ENCODE assay signal across 1 cellular context in the genomic region with DNA sequence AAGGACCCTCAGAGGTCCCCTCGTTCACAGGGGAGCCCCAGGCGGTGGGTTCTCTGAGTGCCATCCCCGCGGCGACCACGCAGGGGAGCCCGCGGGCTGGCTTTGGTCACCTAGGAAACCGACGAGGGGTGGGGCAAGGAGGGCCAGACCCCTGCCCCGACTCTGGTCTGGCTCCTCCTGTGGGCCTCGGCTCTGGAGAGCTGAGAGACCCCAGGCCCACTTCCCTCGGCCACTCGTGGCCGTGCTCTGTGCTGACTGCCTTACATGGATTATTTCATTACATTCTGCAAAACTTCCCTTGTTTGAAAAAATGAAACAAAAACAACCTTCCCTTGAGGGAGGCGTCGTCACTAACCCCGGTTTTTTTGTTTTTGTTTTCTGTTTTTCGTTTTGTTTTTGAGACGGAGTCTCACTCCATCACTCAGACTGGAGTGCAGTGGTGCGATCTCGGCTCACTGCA.
TF ChIP-seq lines count a peak whose summit lies in the region.

No MANE protein-coding gene starts in this region.

TF ChIP-seq in HepG2, 621 proteins besides CTCF, POLR2A, EP300 and RAD21 (continues in another document):
- TF ChIP-seq RFX1 (IDR thresholded peaks at IDR 0.05) (peak; percentile 12; the same call in 1 of the 2 replicates), GFI1 (CRISPR knock-in tag; IDR thresholded peaks at IDR 0.05; ENCODE audit: borderline replicate concordance) (no peak), TARDBP (CRISPR knock-in tag; IDR thresholded peaks at IDR 0.05) (no peak), MAZ (IDR thresholded peaks at IDR 0.05; ENCODE audit: borderline replicate concordance, low read depth, low read length) (0 out of 2 replicates have a peak, but pooled peaks have one; percentile 35), MAZ (CRISPR knock-in tag; IDR thresholded peaks at IDR 0.05; ENCODE audit: low read depth) (no peak), RFX3 (CRISPR knock-in tag; IDR thresholded peaks at IDR 0.05) (peak; percentile 61), ZNF33B (CRISPR knock-in tag; IDR thresholded peaks at IDR 0.05) (no peak), MED1 (CRISPR knock-in tag; IDR thresholded peaks at IDR 0.05) (no peak), ZFP37 (CRISPR knock-in tag; IDR thresholded peaks at IDR 0.05; ENCODE audit: borderline replicate concordance) (no peak), ZKSCAN5 (CRISPR knock-in tag; IDR thresholded peaks at IDR 0.05) (no peak), ZNF543 (CRISPR knock-in tag; IDR thresholded peaks at IDR 0.05) (no peak), KMT2B (CRISPR knock-in tag; IDR thresholded peaks at IDR 0.05) (no peak), TRIM24 (CRISPR knock-in tag; IDR thresholded peaks at IDR 0.05) (no peak), ZNF782 (CRISPR knock-in tag; IDR thresholded peaks at IDR 0.05; ENCODE audit: borderline replicate concordance) (no peak), ZSCAN21 (CRISPR knock-in tag; IDR thresholded peaks at IDR 0.05; ENCODE audit: borderline replicate concordance) (no peak), SP5 (CRISPR knock-in tag; IDR thresholded peaks at IDR 0.05; ENCODE audit: borderline replicate concordance, low read depth) (no peak), SMARCE1 (IDR thresholded peaks at IDR 0.05; ENCODE audit: borderline replicate concordance) (no peak), ZNF282 (IDR thresholded peaks at IDR 0.05; ENCODE audit: partially characterized antibody) (no peak), XBP1 (CRISPR knock-in tag; IDR thresholded peaks at IDR 0.05) (no peak), ZIK1 (CRISPR knock-in tag; IDR thresholded peaks at IDR 0.05; ENCODE audit: borderline replicate concordance, low read depth) (no peak), ZNF615 (CRISPR knock-in tag; IDR thresholded peaks at IDR 0.05; ENCODE audit: borderline replicate concordance) (no peak), STAG1 (CRISPR knock-in tag; IDR thresholded peaks at IDR 0.05) (peak; percentile 66), ZNF547 (CRISPR knock-in tag; IDR thresholded peaks at IDR 0.05) (0 out of 2 replicates have a peak, but pooled peaks have one; percentile 23)
- TF ChIP-seq, protein P1, sequence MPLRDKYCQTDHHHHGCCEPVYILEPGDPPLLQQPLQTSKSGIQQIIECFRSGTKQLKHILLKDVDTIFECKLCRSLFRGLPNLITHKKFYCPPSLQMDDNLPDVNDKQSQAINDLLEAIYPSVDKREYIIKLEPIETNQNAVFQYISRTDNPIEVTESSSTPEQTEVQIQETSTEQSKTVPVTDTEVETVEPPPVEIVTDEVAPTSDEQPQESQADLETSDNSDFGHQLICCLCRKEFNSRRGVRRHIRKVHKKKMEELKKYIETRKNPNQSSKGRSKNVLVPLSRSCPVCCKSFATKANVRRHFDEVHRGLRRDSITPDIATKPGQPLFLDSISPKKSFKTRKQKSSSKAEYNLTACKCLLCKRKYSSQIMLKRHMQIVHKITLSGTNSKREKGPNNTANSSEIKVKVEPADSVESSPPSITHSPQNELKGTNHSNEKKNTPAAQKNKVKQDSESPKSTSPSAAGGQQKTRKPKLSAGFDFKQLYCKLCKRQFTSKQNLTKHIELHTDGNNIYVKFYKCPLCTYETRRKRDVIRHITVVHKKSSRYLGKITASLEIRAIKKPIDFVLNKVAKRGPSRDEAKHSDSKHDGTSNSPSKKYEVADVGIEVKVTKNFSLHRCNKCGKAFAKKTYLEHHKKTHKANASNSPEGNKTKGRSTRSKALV (CRISPR knock-in tag; IDR thresholded peaks at IDR 0.05), result no peak
- TF ChIP-seq, protein P2, sequence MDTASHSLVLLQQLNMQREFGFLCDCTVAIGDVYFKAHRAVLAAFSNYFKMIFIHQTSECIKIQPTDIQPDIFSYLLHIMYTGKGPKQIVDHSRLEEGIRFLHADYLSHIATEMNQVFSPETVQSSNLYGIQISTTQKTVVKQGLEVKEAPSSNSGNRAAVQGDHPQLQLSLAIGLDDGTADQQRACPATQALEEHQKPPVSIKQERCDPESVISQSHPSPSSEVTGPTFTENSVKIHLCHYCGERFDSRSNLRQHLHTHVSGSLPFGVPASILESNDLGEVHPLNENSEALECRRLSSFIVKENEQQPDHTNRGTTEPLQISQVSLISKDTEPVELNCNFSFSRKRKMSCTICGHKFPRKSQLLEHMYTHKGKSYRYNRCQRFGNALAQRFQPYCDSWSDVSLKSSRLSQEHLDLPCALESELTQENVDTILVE (CRISPR knock-in tag; IDR thresholded peaks at IDR 0.05), result no peak
- TF ChIP-seq, protein P3, sequence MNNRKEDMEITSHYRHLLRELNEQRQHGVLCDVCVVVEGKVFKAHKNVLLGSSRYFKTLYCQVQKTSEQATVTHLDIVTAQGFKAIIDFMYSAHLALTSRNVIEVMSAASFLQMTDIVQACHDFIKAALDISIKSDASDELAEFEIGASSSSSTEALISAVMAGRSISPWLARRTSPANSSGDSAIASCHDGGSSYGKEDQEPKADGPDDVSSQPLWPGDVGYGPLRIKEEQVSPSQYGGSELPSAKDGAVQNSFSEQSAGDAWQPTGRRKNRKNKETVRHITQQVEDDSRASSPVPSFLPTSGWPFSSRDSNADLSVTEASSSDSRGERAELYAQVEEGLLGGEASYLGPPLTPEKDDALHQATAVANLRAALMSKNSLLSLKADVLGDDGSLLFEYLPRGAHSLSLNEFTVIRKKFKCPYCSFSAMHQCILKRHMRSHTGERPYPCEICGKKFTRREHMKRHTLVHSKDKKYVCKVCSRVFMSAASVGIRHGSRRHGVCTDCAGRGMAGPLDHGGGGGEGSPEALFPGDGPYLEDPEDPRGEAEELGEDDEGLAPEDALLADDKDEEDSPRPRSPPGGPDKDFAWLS (CRISPR knock-in tag; IDR thresholded peaks at IDR 0.05; ENCODE audit: borderline replicate concordance), result no peak
- TF ChIP-seq, protein P4, sequence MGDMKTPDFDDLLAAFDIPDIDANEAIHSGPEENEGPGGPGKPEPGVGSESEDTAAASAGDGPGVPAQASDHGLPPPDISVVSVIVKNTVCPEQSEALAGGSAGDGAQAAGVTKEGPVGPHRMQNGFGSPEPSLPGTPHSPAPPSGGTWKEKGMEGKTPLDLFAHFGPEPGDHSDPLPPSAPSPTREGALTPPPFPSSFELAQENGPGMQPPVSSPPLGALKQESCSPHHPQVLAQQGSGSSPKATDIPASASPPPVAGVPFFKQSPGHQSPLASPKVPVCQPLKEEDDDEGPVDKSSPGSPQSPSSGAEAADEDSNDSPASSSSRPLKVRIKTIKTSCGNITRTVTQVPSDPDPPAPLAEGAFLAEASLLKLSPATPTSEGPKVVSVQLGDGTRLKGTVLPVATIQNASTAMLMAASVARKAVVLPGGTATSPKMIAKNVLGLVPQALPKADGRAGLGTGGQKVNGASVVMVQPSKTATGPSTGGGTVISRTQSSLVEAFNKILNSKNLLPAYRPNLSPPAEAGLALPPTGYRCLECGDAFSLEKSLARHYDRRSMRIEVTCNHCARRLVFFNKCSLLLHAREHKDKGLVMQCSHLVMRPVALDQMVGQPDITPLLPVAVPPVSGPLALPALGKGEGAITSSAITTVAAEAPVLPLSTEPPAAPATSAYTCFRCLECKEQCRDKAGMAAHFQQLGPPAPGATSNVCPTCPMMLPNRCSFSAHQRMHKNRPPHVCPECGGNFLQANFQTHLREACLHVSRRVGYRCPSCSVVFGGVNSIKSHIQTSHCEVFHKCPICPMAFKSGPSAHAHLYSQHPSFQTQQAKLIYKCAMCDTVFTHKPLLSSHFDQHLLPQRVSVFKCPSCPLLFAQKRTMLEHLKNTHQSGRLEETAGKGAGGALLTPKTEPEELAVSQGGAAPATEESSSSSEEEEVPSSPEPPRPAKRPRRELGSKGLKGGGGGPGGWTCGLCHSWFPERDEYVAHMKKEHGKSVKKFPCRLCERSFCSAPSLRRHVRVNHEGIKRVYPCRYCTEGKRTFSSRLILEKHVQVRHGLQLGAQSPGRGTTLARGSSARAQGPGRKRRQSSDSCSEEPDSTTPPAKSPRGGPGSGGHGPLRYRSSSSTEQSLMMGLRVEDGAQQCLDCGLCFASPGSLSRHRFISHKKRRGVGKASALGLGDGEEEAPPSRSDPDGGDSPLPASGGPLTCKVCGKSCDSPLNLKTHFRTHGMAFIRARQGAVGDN (CRISPR knock-in tag; IDR thresholded peaks at IDR 0.05), result peak; percentile 30; the same call in 1 of the 2 replicates
- TF ChIP-seq, protein P5, sequence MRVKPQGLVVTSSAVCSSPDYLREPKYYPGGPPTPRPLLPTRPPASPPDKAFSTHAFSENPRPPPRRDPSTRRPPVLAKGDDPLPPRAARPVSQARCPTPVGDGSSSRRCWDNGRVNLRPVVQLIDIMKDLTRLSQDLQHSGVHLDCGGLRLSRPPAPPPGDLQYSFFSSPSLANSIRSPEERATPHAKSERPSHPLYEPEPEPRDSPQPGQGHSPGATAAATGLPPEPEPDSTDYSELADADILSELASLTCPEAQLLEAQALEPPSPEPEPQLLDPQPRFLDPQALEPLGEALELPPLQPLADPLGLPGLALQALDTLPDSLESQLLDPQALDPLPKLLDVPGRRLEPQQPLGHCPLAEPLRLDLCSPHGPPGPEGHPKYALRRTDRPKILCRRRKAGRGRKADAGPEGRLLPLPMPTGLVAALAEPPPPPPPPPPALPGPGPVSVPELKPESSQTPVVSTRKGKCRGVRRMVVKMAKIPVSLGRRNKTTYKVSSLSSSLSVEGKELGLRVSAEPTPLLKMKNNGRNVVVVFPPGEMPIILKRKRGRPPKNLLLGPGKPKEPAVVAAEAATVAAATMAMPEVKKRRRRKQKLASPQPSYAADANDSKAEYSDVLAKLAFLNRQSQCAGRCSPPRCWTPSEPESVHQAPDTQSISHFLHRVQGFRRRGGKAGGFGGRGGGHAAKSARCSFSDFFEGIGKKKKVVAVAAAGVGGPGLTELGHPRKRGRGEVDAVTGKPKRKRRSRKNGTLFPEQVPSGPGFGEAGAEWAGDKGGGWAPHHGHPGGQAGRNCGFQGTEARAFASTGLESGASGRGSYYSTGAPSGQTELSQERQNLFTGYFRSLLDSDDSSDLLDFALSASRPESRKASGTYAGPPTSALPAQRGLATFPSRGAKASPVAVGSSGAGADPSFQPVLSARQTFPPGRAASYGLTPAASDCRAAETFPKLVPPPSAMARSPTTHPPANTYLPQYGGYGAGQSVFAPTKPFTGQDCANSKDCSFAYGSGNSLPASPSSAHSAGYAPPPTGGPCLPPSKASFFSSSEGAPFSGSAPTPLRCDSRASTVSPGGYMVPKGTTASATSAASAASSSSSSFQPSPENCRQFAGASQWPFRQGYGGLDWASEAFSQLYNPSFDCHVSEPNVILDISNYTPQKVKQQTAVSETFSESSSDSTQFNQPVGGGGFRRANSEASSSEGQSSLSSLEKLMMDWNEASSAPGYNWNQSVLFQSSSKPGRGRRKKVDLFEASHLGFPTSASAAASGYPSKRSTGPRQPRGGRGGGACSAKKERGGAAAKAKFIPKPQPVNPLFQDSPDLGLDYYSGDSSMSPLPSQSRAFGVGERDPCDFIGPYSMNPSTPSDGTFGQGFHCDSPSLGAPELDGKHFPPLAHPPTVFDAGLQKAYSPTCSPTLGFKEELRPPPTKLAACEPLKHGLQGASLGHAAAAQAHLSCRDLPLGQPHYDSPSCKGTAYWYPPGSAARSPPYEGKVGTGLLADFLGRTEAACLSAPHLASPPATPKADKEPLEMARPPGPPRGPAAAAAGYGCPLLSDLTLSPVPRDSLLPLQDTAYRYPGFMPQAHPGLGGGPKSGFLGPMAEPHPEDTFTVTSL (CRISPR knock-in tag; IDR thresholded peaks at IDR 0.05; ENCODE audit: borderline replicate concordance), result no peak
- TF ChIP-seq, protein P6, sequence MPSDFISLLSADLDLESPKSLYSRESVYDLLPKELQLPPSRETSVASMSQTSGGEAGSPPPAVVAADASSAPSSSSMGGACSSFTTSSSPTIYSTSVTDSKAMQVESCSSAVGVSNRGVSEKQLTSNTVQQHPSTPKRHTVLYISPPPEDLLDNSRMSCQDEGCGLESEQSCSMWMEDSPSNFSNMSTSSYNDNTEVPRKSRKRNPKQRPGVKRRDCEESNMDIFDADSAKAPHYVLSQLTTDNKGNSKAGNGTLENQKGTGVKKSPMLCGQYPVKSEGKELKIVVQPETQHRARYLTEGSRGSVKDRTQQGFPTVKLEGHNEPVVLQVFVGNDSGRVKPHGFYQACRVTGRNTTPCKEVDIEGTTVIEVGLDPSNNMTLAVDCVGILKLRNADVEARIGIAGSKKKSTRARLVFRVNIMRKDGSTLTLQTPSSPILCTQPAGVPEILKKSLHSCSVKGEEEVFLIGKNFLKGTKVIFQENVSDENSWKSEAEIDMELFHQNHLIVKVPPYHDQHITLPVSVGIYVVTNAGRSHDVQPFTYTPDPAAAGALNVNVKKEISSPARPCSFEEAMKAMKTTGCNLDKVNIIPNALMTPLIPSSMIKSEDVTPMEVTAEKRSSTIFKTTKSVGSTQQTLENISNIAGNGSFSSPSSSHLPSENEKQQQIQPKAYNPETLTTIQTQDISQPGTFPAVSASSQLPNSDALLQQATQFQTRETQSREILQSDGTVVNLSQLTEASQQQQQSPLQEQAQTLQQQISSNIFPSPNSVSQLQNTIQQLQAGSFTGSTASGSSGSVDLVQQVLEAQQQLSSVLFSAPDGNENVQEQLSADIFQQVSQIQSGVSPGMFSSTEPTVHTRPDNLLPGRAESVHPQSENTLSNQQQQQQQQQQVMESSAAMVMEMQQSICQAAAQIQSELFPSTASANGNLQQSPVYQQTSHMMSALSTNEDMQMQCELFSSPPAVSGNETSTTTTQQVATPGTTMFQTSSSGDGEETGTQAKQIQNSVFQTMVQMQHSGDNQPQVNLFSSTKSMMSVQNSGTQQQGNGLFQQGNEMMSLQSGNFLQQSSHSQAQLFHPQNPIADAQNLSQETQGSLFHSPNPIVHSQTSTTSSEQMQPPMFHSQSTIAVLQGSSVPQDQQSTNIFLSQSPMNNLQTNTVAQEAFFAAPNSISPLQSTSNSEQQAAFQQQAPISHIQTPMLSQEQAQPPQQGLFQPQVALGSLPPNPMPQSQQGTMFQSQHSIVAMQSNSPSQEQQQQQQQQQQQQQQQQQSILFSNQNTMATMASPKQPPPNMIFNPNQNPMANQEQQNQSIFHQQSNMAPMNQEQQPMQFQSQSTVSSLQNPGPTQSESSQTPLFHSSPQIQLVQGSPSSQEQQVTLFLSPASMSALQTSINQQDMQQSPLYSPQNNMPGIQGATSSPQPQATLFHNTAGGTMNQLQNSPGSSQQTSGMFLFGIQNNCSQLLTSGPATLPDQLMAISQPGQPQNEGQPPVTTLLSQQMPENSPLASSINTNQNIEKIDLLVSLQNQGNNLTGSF (CRISPR knock-in tag; IDR thresholded peaks at IDR 0.05), result no peak
- TF ChIP-seq, protein P7, sequence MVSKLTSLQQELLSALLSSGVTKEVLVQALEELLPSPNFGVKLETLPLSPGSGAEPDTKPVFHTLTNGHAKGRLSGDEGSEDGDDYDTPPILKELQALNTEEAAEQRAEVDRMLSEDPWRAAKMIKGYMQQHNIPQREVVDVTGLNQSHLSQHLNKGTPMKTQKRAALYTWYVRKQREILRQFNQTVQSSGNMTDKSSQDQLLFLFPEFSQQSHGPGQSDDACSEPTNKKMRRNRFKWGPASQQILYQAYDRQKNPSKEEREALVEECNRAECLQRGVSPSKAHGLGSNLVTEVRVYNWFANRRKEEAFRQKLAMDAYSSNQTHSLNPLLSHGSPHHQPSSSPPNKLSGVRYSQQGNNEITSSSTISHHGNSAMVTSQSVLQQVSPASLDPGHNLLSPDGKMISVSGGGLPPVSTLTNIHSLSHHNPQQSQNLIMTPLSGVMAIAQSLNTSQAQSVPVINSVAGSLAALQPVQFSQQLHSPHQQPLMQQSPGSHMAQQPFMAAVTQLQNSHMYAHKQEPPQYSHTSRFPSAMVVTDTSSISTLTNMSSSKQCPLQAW (CRISPR knock-in tag; IDR thresholded peaks at IDR 0.05), result no peak
